In genomic region chr17:43434902-43435319, GRCh38 we compare ENCODE assay signal across 27 cellular contexts. TPM values are rescaled to one million over a fixed set of nuclear protein-coding genes. Genes with fewer than 3 reads are reported as not detected.
DNase-seq lines count a peak whose midpoint lies in the region; ATAC-seq, FAIRE-seq and TF ChIP-seq lines count a peak whose summit lies in the region.
"Had no signal": no experiment of that assay in that cellular context is flagged by ENCODE, and none has a peak within 500 bp of the region (broad histone marks: within the 10 kb centered on the region; RNA-seq: fewer than 3 reads in every experiment).

No MANE protein-coding gene starts in this region.

- H3K4me2 ChIP-seq in mesenchymal stem cell (ENCODE audit: low read length, poor library complexity, severe bottlenecking), result no peak overlapping the region
- H3K4me2 ChIP-seq: hepatocyte had no signal

- H3K4ac ChIP-seq in mesenchymal stem cell (ENCODE audit: low read depth in 1 of 2, low read length in 2 of 2), result no peak overlapping the region

- no peak overlapping the region for H3K18ac ChIP-seq in mesenchymal stem cell (ENCODE audit: low read depth in 1 of 2, low read length in 2 of 2)

- H3K27me3 ChIP-seq in Panc1 (ENCODE audit: control insufficient read depth, insufficient read depth, low read length) (no peaks in the 10 kb centered on the region), bronchial epithelial cell (ENCODE audit: control insufficient read depth, insufficient read depth, low read length) (no peaks in the 10 kb centered on the region), mesenchymal stem cell (ENCODE audit: control insufficient read depth in 1 of 2, insufficient read depth in 1 of 2, low read length in 2 of 2) (no peaks in the 10 kb centered on the region)
- H3K27me3 ChIP-seq: hepatocyte, ovary, tibial artery had no signal

- no peak overlapping the region for H2BK12ac ChIP-seq in mesenchymal stem cell (ENCODE audit: low read length in 2 of 2)

- no peaks in the 10 kb centered on the region for H3K9me3 ChIP-seq in Panc1 (ENCODE audit: control insufficient read depth, insufficient read depth, low read depth, low read length)
- H3K9me3 ChIP-seq in mesenchymal stem cell (ENCODE audit: control insufficient read depth, low read length), result no peaks in the 10 kb centered on the region
- H3K9me3 ChIP-seq: ovary, tibial artery had no signal

- FAIRE-seq in bronchial epithelial cell (lab: Jason Lieb, UNC), result peak; percentile 36
- FAIRE-seq: endothelial cell of umbilical vein, GM12892, GM19239, islet of Langerhans, TTC549 had no signal

- no peaks in the 10 kb centered on the region for H3K79me1 ChIP-seq in mesenchymal stem cell (replicated peaks; ENCODE audit: low read length, poor library complexity, severe bottlenecking)

- CTCF ChIA-PET in Panc1 (lab: Charles Lee), result no interaction called here

- no peak overlapping the region for H3K14ac ChIP-seq in mesenchymal stem cell (ENCODE audit: low read length in 2 of 2)

- H3K23ac ChIP-seq in mesenchymal stem cell (ENCODE audit: low read length in 2 of 2), result peak overlapping the region in 1 of 2 experiments; percentile 79

- 76% methylated on average over 4 of the region's 4 CpGs for WGBS in mesenchymal stem cell

- BruUV-seq in Panc1 (replicated peaks; lab: Mats Ljungman, UMichigan), result no TSS peak

- peak; percentile 87 for ATAC-seq in Panc1
- ATAC-seq: activated T-helper 17 cell treated with anti-CD3 and anti-CD28 coated beads, Interleukin-2, amount 50 U/mL, for 72 hours; naive thymus-derived CD4-positive, alpha-beta T cell had no signal

- H3K4me1 ChIP-seq in Panc1 (ENCODE audit: control insufficient read depth, insufficient read depth, low read length) (peaks cover 2% of the 10 kb centered on the region), mesenchymal stem cell (ENCODE audit: control insufficient read depth, insufficient read depth, low read depth, low read length) (peaks cover 5% of the 10 kb centered on the region)

- no peak overlapping the region for H2BK5ac ChIP-seq in mesenchymal stem cell (ENCODE audit: low read depth, low read length, poor library complexity, severe bottlenecking)

- DNase-seq in Daoy (ENCODE audit: low read depth), result peak; percentile 38
- DNase-seq in Panc1 (ENCODE audit: low read depth, low spot score), result no peak
- peak; percentile 67 for DNase-seq in bronchial epithelial cell (ENCODE audit: low read depth)
- no peak for DNase-seq in mesenchymal stem cell
- no peak for DNase-seq in SKM-1 (lab: John Stamatoyannopoulos, UW; ENCODE audit: unreplicated experiment)
- no peak for DNase-seq in NCI-H146 (lab: John Stamatoyannopoulos, UW)
- no peak for DNase-seq in COLO668 (lab: John Stamatoyannopoulos, UW; ENCODE audit: unreplicated experiment)
- no peak for DNase-seq in cardiac septum (ENCODE audit: low spot score)
- DNase-seq: activated CD4-positive, alpha-beta T cell treated with anti-CD3 and anti-CD28 coated beads for 48 hours; activated naive CD8-positive, alpha-beta T cell treated with anti-CD3 and anti-CD28 coated beads for 36 hours; CD4-positive, CD25-positive, alpha-beta regulatory T cell; foreskin fibroblast; GM23248; naive thymus-derived CD4-positive, alpha-beta T cell; NCI-H1930; ovary; stimulated activated naive CD4-positive, alpha-beta T cell; SW 1271; tibial artery had no signal

- H4K91ac ChIP-seq in mesenchymal stem cell (ENCODE audit: low read length), result no peak overlapping the region

- H4K8ac ChIP-seq in mesenchymal stem cell (ENCODE audit: low read length), result no peak overlapping the region

- H2BK15ac ChIP-seq in mesenchymal stem cell (ENCODE audit: low read depth, poor library complexity, severe bottlenecking), result no peak overlapping the region

- no peak overlapping the region for H2AFZ ChIP-seq in mesenchymal stem cell (ENCODE audit: low read depth, low read length)
- H2AFZ ChIP-seq: GM23248, hepatocyte had no signal

- H3K27ac ChIP-seq in Panc1 (ENCODE audit: low read length) (no peak overlapping the region; the same call in 1 of the 2 replicates), mesenchymal stem cell (ENCODE audit: low read length, poor library complexity, severe bottlenecking) (peak overlapping the region; percentile 11)
- H3K27ac ChIP-seq: GM23248, hepatocyte, ovary, skin epidermis, tibial artery had no signal

- POLR2A ChIA-PET in Panc1 (lab: Charles Lee), result no interaction called here

- no peak for TF ChIP-seq CTCF in Panc1 (IDR thresholded peaks at IDR 0.05)
- no peak for TF ChIP-seq CTCF in bronchial epithelial cell (IDR thresholded peaks at IDR 0.05; ENCODE audit: insufficient read depth, low read length, severe bottlenecking)

- H3K9ac ChIP-seq in mesenchymal stem cell (ENCODE audit: low read length), result no peak overlapping the region
- H3K9ac ChIP-seq: GM23248 had no signal

- intact Hi-C loops in Panc1 (cut with micrococcal nuclease; ENCODE audit: unreplicated experiment), result no loop called here
- intact Hi-C loops in cardiac septum (cut with DNase I), result no loop called here

- H3K4me3 ChIP-seq in Panc1 (ENCODE audit: low read depth in 2 of 2, low read length in 2 of 2) (no peak overlapping the region), bronchial epithelial cell (ENCODE audit: low read depth, low read length) (no peak overlapping the region), mesenchymal stem cell (ENCODE audit: insufficient read depth in 1 of 2, low read depth in 1 of 2, low read length in 2 of 2) (no peak overlapping the region)
- H3K4me3 ChIP-seq: GM23248, hepatocyte, ovary, skin epidermis, tibial artery had no signal

- in situ Hi-C loops in Panc1 (cut with HindIII; ENCODE audit: low pct_unique_long_range_greater_than_20kb, low sequenced_read_pairs), result no loop called here

- H3K36me3 ChIP-seq in Panc1 (ENCODE audit: control insufficient read depth, insufficient read depth, low read length), result no peaks in the 10 kb centered on the region
- no peaks in the 10 kb centered on the region for H3K36me3 ChIP-seq in bronchial epithelial cell (ENCODE audit: control insufficient read depth, insufficient read depth, low read length)
- no peaks in the 10 kb centered on the region for H3K36me3 ChIP-seq in mesenchymal stem cell (ENCODE audit: control insufficient read depth in 1 of 2, insufficient read depth in 2 of 2, low read depth in 1 of 2, low read length in 2 of 2)
- H3K36me3 ChIP-seq: ovary, tibial artery had no signal

- no peak overlapping the region for H2AK5ac ChIP-seq in mesenchymal stem cell (ENCODE audit: low read length, severe bottlenecking)

- H2BK120ac ChIP-seq in mesenchymal stem cell (ENCODE audit: low read depth, low read length), result no peak overlapping the region

RNA-seq across cellular contexts. Expression of gene ARL4D, which starts 36.1 kb away (rescaled TPM):
- 7.0 and 12.8 TPM in 2 replicates for total RNA-seq in Daoy (2014; rRNA removed; shearing (Covaris generic))
- total RNA-seq in Panc1 (2021; ENCODE audit: unreplicated experiment), result 4.5 TPM
- polyA plus RNA-seq in Panc1 (2012; ENCODE audit: insufficient read length), result 5.0 TPM
- total RNA-seq in bronchial epithelial cell, result 71.1 and 90.3 TPM in 2 replicates
- polyA plus RNA-seq in mesenchymal stem cell (2013, experiment 1 of 2), result 8.4 TPM
- polyA plus RNA-seq in mesenchymal stem cell (2013, experiment 2 of 2), result 8.7 TPM
- total RNA-seq in cardiac septum, result 4.4 TPM

RNA-seq across cellular contexts. Expression of gene DHX8, which starts 48.9 kb away (rescaled TPM):
- 23.0 and 32.8 TPM in 2 replicates for total RNA-seq in Daoy (2014; rRNA removed; shearing (Covaris generic))
- total RNA-seq in Panc1 (2021; ENCODE audit: unreplicated experiment) (45.6 TPM), bronchial epithelial cell (24.7 and 32.9 TPM in 2 replicates), cardiac septum (32.7 TPM)
- 24.2 TPM for polyA plus RNA-seq in Panc1 (2012; ENCODE audit: insufficient read length)
- polyA plus RNA-seq in mesenchymal stem cell (2013, experiment 1 of 2), result 28.3 TPM
- 28.4 TPM for polyA plus RNA-seq in mesenchymal stem cell (2013, experiment 2 of 2)

Comparison
In these comparisons a context has a peak if more than half of its experiments do, and no peak if none do; other contexts are left out.
1. DNase-seq: peak in Daoy (single experiment) and bronchial epithelial cell (single experiment); none in Panc1 (single experiment), mesenchymal stem cell (single experiment), SKM-1 (single experiment), NCI-H146 (single experiment), COLO668 (single experiment) and cardiac septum (single experiment).